In the genomic region with DNA sequence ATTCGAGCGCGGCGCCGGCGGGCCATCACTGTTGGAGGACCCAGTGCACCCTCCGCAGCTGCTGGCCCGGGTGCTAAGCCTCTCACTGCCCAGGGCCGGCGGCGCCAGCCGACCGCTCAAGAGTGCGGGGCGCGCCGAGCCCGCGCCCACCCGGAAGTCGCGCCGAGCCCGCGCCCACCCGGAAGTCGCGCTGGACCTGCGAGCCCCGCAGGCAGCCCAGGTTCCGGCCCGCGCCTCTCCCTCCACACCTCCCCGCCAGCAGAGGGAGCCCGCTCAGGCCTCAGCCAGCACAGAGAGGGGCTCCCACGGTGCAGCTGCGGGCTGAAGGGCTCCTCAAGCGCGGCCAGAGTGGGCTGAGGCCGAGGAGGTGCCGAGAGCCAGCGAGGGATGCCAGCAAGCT, we compare ENCODE assay signal across 8 cellular contexts.
DNase-seq lines count a peak whose midpoint lies in the region; ATAC-seq, FAIRE-seq and TF ChIP-seq lines count a peak whose summit lies in the region.
"Not testable (repeated sequence)": the region's sequence is repeated elsewhere in the genome, so short reads cannot be mapped to it uniquely, and the experiment has no call there.

No MANE protein-coding gene starts in this region.

- not testable (repeated sequence) for H3K27ac Mint-ChIP-seq in activated CD4-positive, alpha-beta memory T cell treated with anti-CD3 and anti-CD28 coated beads, Interleukin-2, amount 10 ng/mL, durations not matched to agents 7 days and 5 days

- not testable (repeated sequence) for H3K4me1 Mint-ChIP-seq in activated CD4-positive, alpha-beta memory T cell treated with anti-CD3 and anti-CD28 coated beads, Interleukin-2, amount 10 ng/mL, durations not matched to agents 7 days and 5 days

- WGBS in pancreas, 2 donors, result no CpG with 5 or more reads among the region's 42 CpGs

- intact Hi-C loops in dorsolateral prefrontal cortex (cut with DNase I); pancreas (cut with DNase I): not testable (repeated sequence)

- not testable (repeated sequence) for H3K27ac ChIP-seq in dorsolateral prefrontal cortex
- peak overlapping the region in 1 of 4 donors; percentile 59 for H3K27ac ChIP-seq in pancreas

- not testable (repeated sequence) for H3K27me3 ChIP-seq in dorsolateral prefrontal cortex, pancreas

- H3K36me3 Mint-ChIP-seq in activated CD4-positive, alpha-beta memory T cell treated with anti-CD3 and anti-CD28 coated beads, Interleukin-2, amount 10 ng/mL, durations not matched to agents 7 days and 5 days (ENCODE audit: low read depth), result not testable (repeated sequence)

- not testable (repeated sequence) for FAIRE-seq in pancreas (lab: Jason Lieb, UNC)

- not testable (repeated sequence) for DNase-seq in LNCaP clone FGC (ENCODE audit: low read depth)
- DNase-seq in activated CD4-positive, alpha-beta memory T cell treated with anti-CD3 and anti-CD28 coated beads, Interleukin-2, amount 10 ng/mL, durations not matched to agents 7 days and 5 days, result peak; percentile 45
- peak; percentile 43 for DNase-seq in activated T-helper 1 cell treated with Interleukin-2 at 50 U/mL for 16 hours (ENCODE audit: low read depth)
- DNase-seq in dorsolateral prefrontal cortex, result peak in 6 of 10 donors; percentile 3 to 41 (median 24)
- DNase-seq in left lobe of liver (ENCODE audit: low spot score), result peak; percentile 46
- DNase-seq in pancreas, result peak in 4 of 6 donors; percentile 10 to 28 (median 20)
- peak; percentile 5 for DNase-seq in stimulated activated CD8-positive, alpha-beta memory T cell treated with anti-CD3 and anti-CD28 coated beads, Interleukin-12 subunit alpha, Interleukin-12 subunit beta, amount 100 ng/mL, for 1 hour (ENCODE audit: low read depth)
- peak; percentile 46 for DNase-seq in ureter (ENCODE audit: low spot score)

- not testable (repeated sequence) for H3K36me3 ChIP-seq in pancreas

- 0 out of 2 replicates have a peak overlapping the region, but pooled peaks have one; percentile 21 for H3K4me3 ChIP-seq in LNCaP clone FGC (ENCODE audit: low read depth, low read length)
- peak overlapping the region in 3 of 59 donors; percentile 20 to 40 (median 23) for H3K4me3 ChIP-seq in dorsolateral prefrontal cortex
- not testable (repeated sequence) for H3K4me3 ChIP-seq in pancreas

- POLR2A ChIA-PET in activated CD4-positive, alpha-beta memory T cell treated with anti-CD3 and anti-CD28 coated beads, Interleukin-2, amount 10 ng/mL, durations not matched to agents 7 days and 5 days (lab: Charles Lee), result not testable (repeated sequence)

- not testable (repeated sequence) for H3K9me3 Mint-ChIP-seq in activated CD4-positive, alpha-beta memory T cell treated with anti-CD3 and anti-CD28 coated beads, Interleukin-2, amount 10 ng/mL, durations not matched to agents 7 days and 5 days

- H3K9me3 ChIP-seq in pancreas, result not testable (repeated sequence)

- TF ChIP-seq CTCF in LNCaP clone FGC (IDR thresholded peaks at IDR 0.05; ENCODE audit: control insufficient read depth, extremely low read depth, insufficient read depth) (peak; percentile 33; the same call in 1 of the 2 replicates), dorsolateral prefrontal cortex (IDR thresholded peaks at IDR 0.05 in 54 of 56, conservative IDR thresholded peaks at IDR 0.05 in 2 of 56; ENCODE audit: low read depth in 1 of 56, partially characterized antibody in 56 of 56) (peak in 7 of 56 donors; percentile 11 to 31 (median 17))
- not testable (repeated sequence) for TF ChIP-seq CTCF in pancreas (IDR thresholded peaks at IDR 0.05)

- H3K27me3 Mint-ChIP-seq in activated CD4-positive, alpha-beta memory T cell treated with anti-CD3 and anti-CD28 coated beads, Interleukin-2, amount 10 ng/mL, durations not matched to agents 7 days and 5 days, result not testable (repeated sequence)

- not testable (repeated sequence) for ATAC-seq in left lobe of liver, pancreas

- not testable (repeated sequence) for H3K4me3 Mint-ChIP-seq in activated CD4-positive, alpha-beta memory T cell treated with anti-CD3 and anti-CD28 coated beads, Interleukin-2, amount 10 ng/mL, durations not matched to agents 7 days and 5 days

- not testable (repeated sequence) for H3K4me1 ChIP-seq in pancreas

- CTCF ChIA-PET in activated CD4-positive, alpha-beta memory T cell treated with anti-CD3 and anti-CD28 coated beads, Interleukin-2, amount 10 ng/mL, durations not matched to agents 7 days and 5 days (lab: Charles Lee), result not testable (repeated sequence)
